In the genomic region with DNA sequence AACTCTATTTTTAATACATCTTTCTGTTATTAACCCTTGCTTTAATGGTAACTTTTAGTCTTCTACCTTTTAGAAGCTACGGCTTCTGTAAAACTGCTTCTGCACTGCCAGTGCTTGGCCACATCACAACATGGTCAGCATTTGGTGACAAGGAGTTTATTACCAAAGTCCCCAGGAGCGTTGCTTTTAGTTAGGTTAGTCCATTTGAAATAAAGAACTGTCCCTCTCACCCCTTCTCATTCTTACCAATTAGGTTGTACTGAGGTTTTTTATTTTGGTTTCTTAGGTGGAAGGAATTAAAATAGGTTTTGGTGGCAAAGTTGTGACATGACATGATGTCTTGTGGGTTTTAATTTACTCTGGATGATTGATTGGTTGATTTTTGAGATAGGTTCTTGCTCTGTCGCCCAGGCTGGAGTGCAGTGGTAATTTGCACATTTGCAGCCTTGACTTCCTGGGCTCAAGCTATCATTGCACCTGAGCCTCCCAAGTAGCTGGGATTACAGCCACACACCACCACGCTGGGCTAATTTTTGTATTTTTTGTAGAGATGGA, we compare ENCODE assay signal across 1 cellular context.
TF ChIP-seq lines count a peak whose summit lies in the region.

No MANE protein-coding gene starts in this region.

TF ChIP-seq in K562, 482 proteins besides CTCF, POLR2A, EP300 and RAD21 (continued from another document and continues in another):
- TF ChIP-seq, protein P1, sequence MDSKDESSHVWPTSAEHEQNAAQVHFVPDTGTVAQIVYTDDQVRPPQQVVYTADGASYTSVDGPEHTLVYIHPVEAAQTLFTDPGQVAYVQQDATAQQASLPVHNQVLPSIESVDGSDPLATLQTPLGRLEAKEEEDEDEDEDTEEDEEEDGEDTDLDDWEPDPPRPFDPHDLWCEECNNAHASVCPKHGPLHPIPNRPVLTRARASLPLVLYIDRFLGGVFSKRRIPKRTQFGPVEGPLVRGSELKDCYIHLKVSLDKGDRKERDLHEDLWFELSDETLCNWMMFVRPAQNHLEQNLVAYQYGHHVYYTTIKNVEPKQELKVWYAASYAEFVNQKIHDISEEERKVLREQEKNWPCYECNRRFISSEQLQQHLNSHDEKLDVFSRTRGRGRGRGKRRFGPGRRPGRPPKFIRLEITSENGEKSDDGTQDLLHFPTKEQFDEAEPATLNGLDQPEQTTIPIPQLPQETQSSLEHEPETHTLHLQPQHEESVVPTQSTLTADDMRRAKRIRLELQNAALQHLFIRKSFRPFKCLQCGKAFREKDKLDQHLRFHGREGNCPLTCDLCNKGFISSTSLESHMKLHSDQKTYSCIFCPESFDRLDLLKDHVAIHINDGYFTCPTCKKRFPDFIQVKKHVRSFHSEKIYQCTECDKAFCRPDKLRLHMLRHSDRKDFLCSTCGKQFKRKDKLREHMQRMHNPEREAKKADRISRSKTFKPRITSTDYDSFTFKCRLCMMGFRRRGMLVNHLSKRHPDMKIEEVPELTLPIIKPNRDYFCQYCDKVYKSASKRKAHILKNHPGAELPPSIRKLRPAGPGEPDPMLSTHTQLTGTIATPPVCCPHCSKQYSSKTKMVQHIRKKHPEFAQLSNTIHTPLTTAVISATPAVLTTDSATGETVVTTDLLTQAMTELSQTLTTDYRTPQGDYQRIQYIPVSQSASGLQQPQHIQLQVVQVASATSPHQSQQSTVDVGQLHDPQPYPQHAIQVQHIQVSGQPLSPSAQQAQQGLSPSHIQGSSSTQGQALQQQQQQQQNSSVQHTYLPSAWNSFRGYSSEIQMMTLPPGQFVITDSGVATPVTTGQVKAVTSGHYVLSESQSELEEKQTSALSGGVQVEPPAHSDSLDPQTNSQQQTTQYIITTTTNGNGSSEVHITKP (IDR thresholded peaks at IDR 0.05; ENCODE audit: partially characterized antibody) = no peak
- TF ChIP-seq SNIP1 (IDR thresholded peaks at IDR 0.05; ENCODE audit: low read depth) = no peak
- TF ChIP-seq RBFOX2 (IDR thresholded peaks at IDR 0.05; ENCODE audit: low read depth, low read length) = 0 out of 2 replicates have a peak, but pooled peaks have one; percentile 1
- no peak for TF ChIP-seq TFAM (CRISPR knock-in tag; conservative IDR thresholded peaks at IDR 0.05)
- no peak for TF ChIP-seq MCM7 (IDR thresholded peaks at IDR 0.05)
- no peak for TF ChIP-seq NELFE (IDR thresholded peaks at IDR 0.05; ENCODE audit: insufficient read depth, insufficient read length)
- TF ChIP-seq TOE1 (IDR thresholded peaks at IDR 0.05; ENCODE audit: borderline replicate concordance) = no peak
- TF ChIP-seq TOE1 (CRISPR knock-in tag; IDR thresholded peaks at IDR 0.05; ENCODE audit: borderline replicate concordance, low read depth) = no peak
- TF ChIP-seq, protein P2, sequence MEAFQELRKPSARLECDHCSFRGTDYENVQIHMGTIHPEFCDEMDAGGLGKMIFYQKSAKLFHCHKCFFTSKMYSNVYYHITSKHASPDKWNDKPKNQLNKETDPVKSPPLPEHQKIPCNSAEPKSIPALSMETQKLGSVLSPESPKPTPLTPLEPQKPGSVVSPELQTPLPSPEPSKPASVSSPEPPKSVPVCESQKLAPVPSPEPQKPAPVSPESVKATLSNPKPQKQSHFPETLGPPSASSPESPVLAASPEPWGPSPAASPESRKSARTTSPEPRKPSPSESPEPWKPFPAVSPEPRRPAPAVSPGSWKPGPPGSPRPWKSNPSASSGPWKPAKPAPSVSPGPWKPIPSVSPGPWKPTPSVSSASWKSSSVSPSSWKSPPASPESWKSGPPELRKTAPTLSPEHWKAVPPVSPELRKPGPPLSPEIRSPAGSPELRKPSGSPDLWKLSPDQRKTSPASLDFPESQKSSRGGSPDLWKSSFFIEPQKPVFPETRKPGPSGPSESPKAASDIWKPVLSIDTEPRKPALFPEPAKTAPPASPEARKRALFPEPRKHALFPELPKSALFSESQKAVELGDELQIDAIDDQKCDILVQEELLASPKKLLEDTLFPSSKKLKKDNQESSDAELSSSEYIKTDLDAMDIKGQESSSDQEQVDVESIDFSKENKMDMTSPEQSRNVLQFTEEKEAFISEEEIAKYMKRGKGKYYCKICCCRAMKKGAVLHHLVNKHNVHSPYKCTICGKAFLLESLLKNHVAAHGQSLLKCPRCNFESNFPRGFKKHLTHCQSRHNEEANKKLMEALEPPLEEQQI (IDR thresholded peaks at IDR 0.05) = no peak
- TF ChIP-seq, protein P3, sequence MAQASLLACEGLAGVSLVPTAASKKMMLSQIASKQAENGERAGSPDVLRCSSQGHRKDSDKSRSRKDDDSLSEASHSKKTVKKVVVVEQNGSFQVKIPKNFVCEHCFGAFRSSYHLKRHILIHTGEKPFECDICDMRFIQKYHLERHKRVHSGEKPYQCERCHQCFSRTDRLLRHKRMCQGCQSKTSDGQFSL (CRISPR knock-in tag; IDR thresholded peaks at IDR 0.05) = no peak
- TF ChIP-seq, protein P3 (tag; IDR thresholded peaks at IDR 0.05) = no peak
- TF ChIP-seq, protein P4, sequence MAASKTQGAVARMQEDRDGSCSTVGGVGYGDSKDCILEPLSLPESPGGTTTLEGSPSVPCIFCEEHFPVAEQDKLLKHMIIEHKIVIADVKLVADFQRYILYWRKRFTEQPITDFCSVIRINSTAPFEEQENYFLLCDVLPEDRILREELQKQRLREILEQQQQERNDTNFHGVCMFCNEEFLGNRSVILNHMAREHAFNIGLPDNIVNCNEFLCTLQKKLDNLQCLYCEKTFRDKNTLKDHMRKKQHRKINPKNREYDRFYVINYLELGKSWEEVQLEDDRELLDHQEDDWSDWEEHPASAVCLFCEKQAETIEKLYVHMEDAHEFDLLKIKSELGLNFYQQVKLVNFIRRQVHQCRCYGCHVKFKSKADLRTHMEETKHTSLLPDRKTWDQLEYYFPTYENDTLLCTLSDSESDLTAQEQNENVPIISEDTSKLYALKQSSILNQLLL (CRISPR knock-in tag; IDR thresholded peaks at IDR 0.05; ENCODE audit: borderline replicate concordance) = no peak
- no peak for TF ChIP-seq ZNF444 (CRISPR knock-in tag; IDR thresholded peaks at IDR 0.05)
- TF ChIP-seq ILF3 (IDR thresholded peaks at IDR 0.05; ENCODE audit: borderline replicate concordance) = no peak
- no peak for TF ChIP-seq GATA2 (CRISPR knock-in tag; IDR thresholded peaks at IDR 0.05)
- TF ChIP-seq ZBTB7A (IDR thresholded peaks at IDR 0.05; ENCODE audit: borderline replicate concordance, control insufficient read depth, low read depth, low read length) = no peak
- TF ChIP-seq, protein P5, sequence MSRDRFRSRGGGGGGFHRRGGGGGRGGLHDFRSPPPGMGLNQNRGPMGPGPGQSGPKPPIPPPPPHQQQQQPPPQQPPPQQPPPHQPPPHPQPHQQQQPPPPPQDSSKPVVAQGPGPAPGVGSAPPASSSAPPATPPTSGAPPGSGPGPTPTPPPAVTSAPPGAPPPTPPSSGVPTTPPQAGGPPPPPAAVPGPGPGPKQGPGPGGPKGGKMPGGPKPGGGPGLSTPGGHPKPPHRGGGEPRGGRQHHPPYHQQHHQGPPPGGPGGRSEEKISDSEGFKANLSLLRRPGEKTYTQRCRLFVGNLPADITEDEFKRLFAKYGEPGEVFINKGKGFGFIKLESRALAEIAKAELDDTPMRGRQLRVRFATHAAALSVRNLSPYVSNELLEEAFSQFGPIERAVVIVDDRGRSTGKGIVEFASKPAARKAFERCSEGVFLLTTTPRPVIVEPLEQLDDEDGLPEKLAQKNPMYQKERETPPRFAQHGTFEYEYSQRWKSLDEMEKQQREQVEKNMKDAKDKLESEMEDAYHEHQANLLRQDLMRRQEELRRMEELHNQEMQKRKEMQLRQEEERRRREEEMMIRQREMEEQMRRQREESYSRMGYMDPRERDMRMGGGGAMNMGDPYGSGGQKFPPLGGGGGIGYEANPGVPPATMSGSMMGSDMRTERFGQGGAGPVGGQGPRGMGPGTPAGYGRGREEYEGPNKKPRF (IDR thresholded peaks at IDR 0.05; ENCODE audit: low read depth, low read length) = no peak
- TF ChIP-seq, protein P6, sequence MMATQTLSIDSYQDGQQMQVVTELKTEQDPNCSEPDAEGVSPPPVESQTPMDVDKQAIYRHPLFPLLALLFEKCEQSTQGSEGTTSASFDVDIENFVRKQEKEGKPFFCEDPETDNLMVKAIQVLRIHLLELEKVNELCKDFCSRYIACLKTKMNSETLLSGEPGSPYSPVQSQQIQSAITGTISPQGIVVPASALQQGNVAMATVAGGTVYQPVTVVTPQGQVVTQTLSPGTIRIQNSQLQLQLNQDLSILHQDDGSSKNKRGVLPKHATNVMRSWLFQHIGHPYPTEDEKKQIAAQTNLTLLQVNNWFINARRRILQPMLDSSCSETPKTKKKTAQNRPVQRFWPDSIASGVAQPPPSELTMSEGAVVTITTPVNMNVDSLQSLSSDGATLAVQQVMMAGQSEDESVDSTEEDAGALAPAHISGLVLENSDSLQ (IDR thresholded peaks at IDR 0.05) = peak; percentile 68; the same call in 1 of the 2 replicates
- no peak for TF ChIP-seq MEF2D (tag; conservative IDR thresholded peaks at IDR 0.05; ENCODE audit: low read depth)
- TF ChIP-seq KLF16 (IDR thresholded peaks at IDR 0.05) = no peak
- TF ChIP-seq HMG20A (CRISPR knock-in tag; conservative IDR thresholded peaks at IDR 0.05) = no peak
- TF ChIP-seq NR4A1 (CRISPR knock-in tag; IDR thresholded peaks at IDR 0.05) = no peak
- no peak for TF ChIP-seq NR4A1 (tag; IDR thresholded peaks at IDR 0.05)
- no peak for TF ChIP-seq ZNF57 (CRISPR knock-in tag; IDR thresholded peaks at IDR 0.05)
- 0 out of 2 replicates have a peak, but pooled peaks have one; percentile 7 for TF ChIP-seq FOSL1 (tag; conservative IDR thresholded peaks at IDR 0.05)
- no peak for TF ChIP-seq TRIM28 (IDR thresholded peaks at IDR 0.05)
- no peak for TF ChIP-seq SIX5 (IDR thresholded peaks at IDR 0.05; ENCODE audit: borderline replicate concordance in 1 of 2, insufficient read depth in 1 of 2, low read depth in 1 of 2, low read length in 2 of 2)
- no peak for TF ChIP-seq ZNF668 (CRISPR knock-in tag; IDR thresholded peaks at IDR 0.05)
- TF ChIP-seq CBFA2T3 (IDR thresholded peaks at IDR 0.05) = no peak
- TF ChIP-seq KDM5B (IDR thresholded peaks at IDR 0.05; ENCODE audit: insufficient replicate concordance, low read depth, low read length) = no peak
- TF ChIP-seq, protein P7, sequence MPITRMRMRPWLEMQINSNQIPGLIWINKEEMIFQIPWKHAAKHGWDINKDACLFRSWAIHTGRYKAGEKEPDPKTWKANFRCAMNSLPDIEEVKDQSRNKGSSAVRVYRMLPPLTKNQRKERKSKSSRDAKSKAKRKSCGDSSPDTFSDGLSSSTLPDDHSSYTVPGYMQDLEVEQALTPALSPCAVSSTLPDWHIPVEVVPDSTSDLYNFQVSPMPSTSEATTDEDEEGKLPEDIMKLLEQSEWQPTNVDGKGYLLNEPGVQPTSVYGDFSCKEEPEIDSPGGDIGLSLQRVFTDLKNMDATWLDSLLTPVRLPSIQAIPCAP (CRISPR knock-in tag; IDR thresholded peaks at IDR 0.05; ENCODE audit: borderline replicate concordance) = no peak
- TF ChIP-seq SMAD2 (IDR thresholded peaks at IDR 0.05; ENCODE audit: low read depth, low read length) = no peak
- TF ChIP-seq C11orf30 (IDR thresholded peaks at IDR 0.05; ENCODE audit: low read depth) = no peak
- TF ChIP-seq ZNF224 (CRISPR knock-in tag; IDR thresholded peaks at IDR 0.05) = 0 out of 2 replicates have a peak, but pooled peaks have one; percentile 50
- no peak for TF ChIP-seq ZNF232 (CRISPR knock-in tag; IDR thresholded peaks at IDR 0.05)
- no peak for TF ChIP-seq SMARCB1 (IDR thresholded peaks at IDR 0.05; ENCODE audit: insufficient read length, low read depth)
- no peak for TF ChIP-seq GABPB1 (CRISPR knock-in tag; IDR thresholded peaks at IDR 0.05)
- no peak for TF ChIP-seq NR2F6 (CRISPR knock-in tag; IDR thresholded peaks at IDR 0.05)
- TF ChIP-seq ZFP36 (IDR thresholded peaks at IDR 0.05; ENCODE audit: low read depth, low read length, partially characterized antibody) = no peak
- TF ChIP-seq, protein P8, sequence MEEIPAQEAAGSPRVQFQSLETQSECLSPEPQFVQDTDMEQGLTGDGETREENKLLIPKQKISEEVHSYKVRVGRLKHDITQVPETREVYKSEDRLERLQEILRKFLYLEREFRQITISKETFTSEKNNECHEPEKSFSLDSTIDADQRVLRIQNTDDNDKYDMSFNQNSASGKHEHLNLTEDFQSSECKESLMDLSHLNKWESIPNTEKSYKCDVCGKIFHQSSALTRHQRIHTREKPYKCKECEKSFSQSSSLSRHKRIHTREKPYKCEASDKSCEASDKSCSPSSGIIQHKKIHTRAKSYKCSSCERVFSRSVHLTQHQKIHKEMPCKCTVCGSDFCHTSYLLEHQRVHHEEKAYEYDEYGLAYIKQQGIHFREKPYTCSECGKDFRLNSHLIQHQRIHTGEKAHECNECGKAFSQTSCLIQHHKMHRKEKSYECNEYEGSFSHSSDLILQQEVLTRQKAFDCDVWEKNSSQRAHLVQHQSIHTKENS (CRISPR knock-in tag; IDR thresholded peaks at IDR 0.05) = no peak
- no peak for TF ChIP-seq RB1 (IDR thresholded peaks at IDR 0.05; ENCODE audit: low read depth)
- TF ChIP-seq, protein P9, sequence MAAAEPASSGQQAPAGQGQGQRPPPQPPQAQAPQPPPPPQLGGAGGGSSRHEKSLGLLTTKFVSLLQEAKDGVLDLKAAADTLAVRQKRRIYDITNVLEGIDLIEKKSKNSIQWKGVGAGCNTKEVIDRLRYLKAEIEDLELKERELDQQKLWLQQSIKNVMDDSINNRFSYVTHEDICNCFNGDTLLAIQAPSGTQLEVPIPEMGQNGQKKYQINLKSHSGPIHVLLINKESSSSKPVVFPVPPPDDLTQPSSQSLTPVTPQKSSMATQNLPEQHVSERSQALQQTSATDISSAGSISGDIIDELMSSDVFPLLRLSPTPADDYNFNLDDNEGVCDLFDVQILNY (CRISPR knock-in tag; IDR thresholded peaks at IDR 0.05) = no peak
- TF ChIP-seq ELF4 (CRISPR knock-in tag; IDR thresholded peaks at IDR 0.05) = no peak
- no peak for TF ChIP-seq SREBF2 (CRISPR knock-in tag; IDR thresholded peaks at IDR 0.05)
- no peak for TF ChIP-seq SPI1 (IDR thresholded peaks at IDR 0.05; ENCODE audit: borderline replicate concordance, low read depth, low read length)
- no peak for TF ChIP-seq POLR2G (IDR thresholded peaks at IDR 0.05; ENCODE audit: low read depth, low read length)
- TF ChIP-seq ATF1 (CRISPR knock-in tag; IDR thresholded peaks at IDR 0.05) = no peak
- peak; percentile 28; the same call in 1 of the 2 replicates for TF ChIP-seq ATF1 (tag; IDR thresholded peaks at IDR 0.05)
- TF ChIP-seq PHF20 (IDR thresholded peaks at IDR 0.05; ENCODE audit: partially characterized antibody) = no peak
- no peak for TF ChIP-seq TCF7 (IDR thresholded peaks at IDR 0.05; ENCODE audit: borderline replicate concordance)
- TF ChIP-seq ZNF12 (CRISPR knock-in tag; IDR thresholded peaks at IDR 0.05) = no peak
- TF ChIP-seq CEBPG (CRISPR knock-in tag; IDR thresholded peaks at IDR 0.05) = no peak
- TF ChIP-seq CEBPG (tag; conservative IDR thresholded peaks at IDR 0.05 in 1 of 2, IDR thresholded peaks at IDR 0.05 in 1 of 2) = no peak
